Comparison of ENCODE assay signal across 1 cellular context in genomic region chr6:79065232-79065631, GRCh38.
TF ChIP-seq lines count a peak whose summit lies in the region.

No MANE protein-coding gene starts in this region.

TF ChIP-seq in IMR-90, 13 proteins besides CTCF, POLR2A, EP300 and RAD21 (continued from another document):
- TF ChIP-seq NFE2L2 (IDR thresholded peaks at IDR 0.05; ENCODE audit: low read depth, low read length) = no peak
- no peak for TF ChIP-seq ELK1 (IDR thresholded peaks at IDR 0.05; ENCODE audit: borderline replicate concordance, low read depth, low read length)
- no peak for TF ChIP-seq MXI1 (IDR thresholded peaks at IDR 0.05; ENCODE audit: borderline replicate concordance, low read depth, low read length)
